16 cellular contexts compared by ENCODE assay signal in the genomic region with DNA sequence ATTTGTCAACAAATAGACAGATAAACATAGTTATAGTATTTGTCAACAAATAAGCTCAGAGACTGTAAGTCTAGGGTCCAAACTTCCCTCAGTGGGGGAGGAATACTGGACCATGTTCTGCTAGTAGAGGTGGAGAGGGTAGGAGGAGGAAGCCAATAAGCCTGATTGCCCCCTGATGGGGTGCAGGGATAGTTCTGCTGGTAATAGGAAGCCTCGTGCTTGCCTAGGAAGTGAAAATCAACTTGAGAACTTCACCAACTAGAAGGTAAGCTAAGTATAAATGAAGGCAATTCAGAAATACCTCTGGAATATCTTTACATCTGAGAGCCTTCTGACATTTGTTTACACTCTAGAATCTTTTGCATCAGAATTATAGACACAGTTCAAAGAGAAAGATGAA.
DNase-seq lines count a peak whose midpoint lies in the region; ATAC-seq and TF ChIP-seq lines count a peak whose summit lies in the region.
"Had no signal": no experiment of that assay in that cellular context is flagged by ENCODE, and none has a peak within 500 bp of the region (broad histone marks: within the 10 kb centered on the region; RNA-seq: fewer than 3 reads in every experiment).

No MANE protein-coding gene starts in this region.

- H3K9me2 ChIP-seq in GM23338 (ENCODE audit: insufficient read depth) (no peaks in the 10 kb centered on the region), OCI-LY7 (ENCODE audit: insufficient read depth, low read length) (no peaks in the 10 kb centered on the region)

- intact Hi-C loops in OCI-LY7 (cut with micrococcal nuclease; ENCODE audit: unreplicated experiment) = no loop called here
- intact Hi-C loops in activated CD8-positive, alpha-beta T cell treated with anti-CD3 and anti-CD28 coated beads for 36 hours (cut with micrococcal nuclease) = no loop called here

- POLR2A ChIA-PET in OCI-LY7 (lab: Charles Lee) = interaction anchor here (0.6 to 1.3 kb wide), 4 partner anchors 8 to 30 kb away, joined by 3 read pairs; no protein-coding TSS in a partner anchor
- POLR2A ChIA-PET in activated CD8-positive, alpha-beta T cell treated with anti-CD3 and anti-CD28 coated beads for 36 hours (lab: Charles Lee) = interaction anchor here (1.4 kb wide), 1 partner anchor 12 kb away, joined by 3 read pairs; no protein-coding TSS in a partner anchor

- H3K9me3 ChIP-seq in KOPT-K1 (ENCODE audit: insufficient read depth, low read length, poor library complexity, severe bottlenecking) (no peaks in the 10 kb centered on the region), OCI-LY7 (ENCODE audit: low read length) (no peaks in the 10 kb centered on the region)
- H3K9me3 ChIP-seq: HAP-1 had no signal

- H3K4me2 ChIP-seq in GM23338 (0 out of 2 replicates have a peak overlapping the region, but pooled peaks have one; percentile 31), OCI-LY7 (ENCODE audit: low read length) (no peak overlapping the region)
- H3K4me2 ChIP-seq: BLaER1 had no signal

- no peaks in the 10 kb centered on the region for H3K27me3 ChIP-seq in GM23338 (ENCODE audit: insufficient read depth)
- H3K27me3 ChIP-seq: BLaER1 had no signal

- H3K36me3 ChIP-seq in GM23338 (ENCODE audit: insufficient read depth) = no peaks in the 10 kb centered on the region
- H3K36me3 ChIP-seq in KOPT-K1 (ENCODE audit: insufficient read depth, low read length) = no peaks in the 10 kb centered on the region
- no peaks in the 10 kb centered on the region for H3K36me3 ChIP-seq in OCI-LY7 (ENCODE audit: insufficient read depth, low read length)
- H3K36me3 ChIP-seq: BLaER1, HAP-1 had no signal

- ATAC-seq in GM23338 = peak; percentile 40; the same call in 2 of the 3 replicates
- ATAC-seq in activated CD8-positive, alpha-beta T cell treated with anti-CD3 and anti-CD28 coated beads for 36 hours = no peak

- no peak overlapping the region for H3K27ac Mint-ChIP-seq in GM23338
- no peak overlapping the region for H3K27ac Mint-ChIP-seq in activated CD8-positive, alpha-beta T cell treated with anti-CD3 and anti-CD28 coated beads for 36 hours
- H3K27ac Mint-ChIP-seq: CD4-positive, CD25-positive, alpha-beta regulatory T cell had no signal

- CTCF ChIA-PET in OCI-LY7 (lab: Charles Lee; ENCODE audit: unreplicated experiment) = no interaction called here
- CTCF ChIA-PET in activated CD8-positive, alpha-beta T cell treated with anti-CD3 and anti-CD28 coated beads for 36 hours (lab: Charles Lee) = no interaction called here

- H3K9me3 Mint-ChIP-seq in GM23338 = no peaks in the 10 kb centered on the region
- no peaks in the 10 kb centered on the region for H3K9me3 Mint-ChIP-seq in activated CD8-positive, alpha-beta T cell treated with anti-CD3 and anti-CD28 coated beads for 36 hours

- peaks cover 2% of the 10 kb centered on the region for H3K27me3 Mint-ChIP-seq in GM23338 (ENCODE audit: insufficient read depth, low read depth, poor library complexity)
- H3K27me3 Mint-ChIP-seq in activated CD8-positive, alpha-beta T cell treated with anti-CD3 and anti-CD28 coated beads for 36 hours = peaks cover 2% of the 10 kb centered on the region
- H3K27me3 Mint-ChIP-seq: CD4-positive, CD25-positive, alpha-beta regulatory T cell had no signal

- no peak overlapping the region for H3K4me3 Mint-ChIP-seq in GM23338
- no peak overlapping the region for H3K4me3 Mint-ChIP-seq in activated CD8-positive, alpha-beta T cell treated with anti-CD3 and anti-CD28 coated beads for 36 hours
- H3K4me3 Mint-ChIP-seq: CD4-positive, CD25-positive, alpha-beta regulatory T cell had no signal

- BruUV-seq in OCI-LY7 (replicated peaks; lab: Mats Ljungman, UMichigan) = no TSS peak

- no peak for TF ChIP-seq CTCF in GM23338 (conservative IDR thresholded peaks at IDR 0.05; ENCODE audit: low read depth in 2 of 2)
- TF ChIP-seq CTCF in OCI-LY7 (conservative IDR thresholded peaks at IDR 0.05; ENCODE audit: low read length) = no peak
- no peak for TF ChIP-seq CTCF in activated CD8-positive, alpha-beta T cell treated with anti-CD3 and anti-CD28 coated beads for 36 hours (IDR thresholded peaks at IDR 0.05)

- DNase-seq in GM23338 (ENCODE audit: low spot score) = no peak
- no peak for DNase-seq in OCI-LY7 (ENCODE audit: low spot score)
- DNase-seq in iPS-NIHi7 (ENCODE audit: extremely low spot score) = peak; percentile 18
- no peak for DNase-seq in activated CD8-positive, alpha-beta T cell treated with anti-CD3 and anti-CD28 coated beads for 36 hours
- no peak for DNase-seq in NCI-H2081 treated with DMSO at 0.1 percent for 48 hours (lab: John Stamatoyannopoulos, UW)
- no peak for DNase-seq in DMS 273 treated with DMSO at 0.1 percent for 48 hours (lab: John Stamatoyannopoulos, UW)
- DNase-seq in Ammon's horn (ENCODE audit: low spot score) = no peak
- DNase-seq: Calu3; CD4-positive, CD25-positive, alpha-beta regulatory T cell; DMS79; EL; GOT3; IMR-90 had no signal

- no peak overlapping the region for H3K4me3 ChIP-seq in GM23338
- H3K4me3 ChIP-seq in OCI-LY7 (ENCODE audit: low read depth, low read length, poor library complexity, severe bottlenecking) = no peak overlapping the region
- H3K4me3 ChIP-seq: BLaER1, HAP-1 had no signal

- no peaks in the 10 kb centered on the region for H3F3A ChIP-seq in GM23338 (replicated peaks; ENCODE audit: low read depth)

- H3K27ac ChIP-seq in GM23338 (ENCODE audit: low read depth) (no peak overlapping the region), KOPT-K1 (ENCODE audit: low read depth, low read length, poor library complexity, severe bottlenecking) (peak overlapping the region; percentile 97), OCI-LY7 (ENCODE audit: low read depth, low read length, poor library complexity, severe bottlenecking) (no peak overlapping the region)
- H3K27ac ChIP-seq: BLaER1 had no signal

- H2AFZ ChIP-seq in GM23338 = no peak overlapping the region
- peak overlapping the region; percentile 10; the same call in 1 of the 2 replicates for H2AFZ ChIP-seq in OCI-LY7 (ENCODE audit: low read length)

- H3K79me2 ChIP-seq in GM23338 (replicated peaks; ENCODE audit: insufficient read depth) (no peaks in the 10 kb centered on the region), OCI-LY7 (ENCODE audit: insufficient read depth, low read depth, low read length) (no peaks in the 10 kb centered on the region)

- H3K4me1 ChIP-seq in GM23338 (ENCODE audit: insufficient read depth) (peaks cover 7% of the 10 kb centered on the region), OCI-LY7 (ENCODE audit: insufficient read depth, low read length, poor library complexity, severe bottlenecking) (no peaks in the 10 kb centered on the region)

- peaks cover 13% of the 10 kb centered on the region; the same call in 2 of the 3 replicates for H3K4me1 Mint-ChIP-seq in GM23338
- peaks cover 7% of the 10 kb centered on the region for H3K4me1 Mint-ChIP-seq in activated CD8-positive, alpha-beta T cell treated with anti-CD3 and anti-CD28 coated beads for 36 hours (ENCODE audit: low read depth)

- H4K20me1 ChIP-seq in GM23338 (replicated peaks; ENCODE audit: insufficient read depth) = no peaks in the 10 kb centered on the region
- no peaks in the 10 kb centered on the region for H4K20me1 ChIP-seq in OCI-LY7 (ENCODE audit: insufficient read depth, low read length)
- H4K20me1 ChIP-seq: BLaER1 had no signal

- no peaks in the 10 kb centered on the region for H3K36me3 Mint-ChIP-seq in GM23338 (ENCODE audit: low read depth)
- H3K36me3 Mint-ChIP-seq in activated CD8-positive, alpha-beta T cell treated with anti-CD3 and anti-CD28 coated beads for 36 hours (ENCODE audit: low read depth) = no peaks in the 10 kb centered on the region
- H3K36me3 Mint-ChIP-seq: CD4-positive, CD25-positive, alpha-beta regulatory T cell had no signal

TF ChIP-seq in GM23338, 12 proteins besides CTCF, POLR2A, EP300 and RAD21 (continues in another document):
- no peak for TF ChIP-seq ZNF331 (CRISPR knock-in tag; IDR thresholded peaks at IDR 0.05; ENCODE audit: low read depth)
- TF ChIP-seq, protein P1, sequence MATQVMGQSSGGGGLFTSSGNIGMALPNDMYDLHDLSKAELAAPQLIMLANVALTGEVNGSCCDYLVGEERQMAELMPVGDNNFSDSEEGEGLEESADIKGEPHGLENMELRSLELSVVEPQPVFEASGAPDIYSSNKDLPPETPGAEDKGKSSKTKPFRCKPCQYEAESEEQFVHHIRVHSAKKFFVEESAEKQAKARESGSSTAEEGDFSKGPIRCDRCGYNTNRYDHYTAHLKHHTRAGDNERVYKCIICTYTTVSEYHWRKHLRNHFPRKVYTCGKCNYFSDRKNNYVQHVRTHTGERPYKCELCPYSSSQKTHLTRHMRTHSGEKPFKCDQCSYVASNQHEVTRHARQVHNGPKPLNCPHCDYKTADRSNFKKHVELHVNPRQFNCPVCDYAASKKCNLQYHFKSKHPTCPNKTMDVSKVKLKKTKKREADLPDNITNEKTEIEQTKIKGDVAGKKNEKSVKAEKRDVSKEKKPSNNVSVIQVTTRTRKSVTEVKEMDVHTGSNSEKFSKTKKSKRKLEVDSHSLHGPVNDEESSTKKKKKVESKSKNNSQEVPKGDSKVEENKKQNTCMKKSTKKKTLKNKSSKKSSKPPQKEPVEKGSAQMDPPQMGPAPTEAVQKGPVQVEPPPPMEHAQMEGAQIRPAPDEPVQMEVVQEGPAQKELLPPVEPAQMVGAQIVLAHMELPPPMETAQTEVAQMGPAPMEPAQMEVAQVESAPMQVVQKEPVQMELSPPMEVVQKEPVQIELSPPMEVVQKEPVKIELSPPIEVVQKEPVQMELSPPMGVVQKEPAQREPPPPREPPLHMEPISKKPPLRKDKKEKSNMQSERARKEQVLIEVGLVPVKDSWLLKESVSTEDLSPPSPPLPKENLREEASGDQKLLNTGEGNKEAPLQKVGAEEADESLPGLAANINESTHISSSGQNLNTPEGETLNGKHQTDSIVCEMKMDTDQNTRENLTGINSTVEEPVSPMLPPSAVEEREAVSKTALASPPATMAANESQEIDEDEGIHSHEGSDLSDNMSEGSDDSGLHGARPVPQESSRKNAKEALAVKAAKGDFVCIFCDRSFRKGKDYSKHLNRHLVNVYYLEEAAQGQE (IDR thresholded peaks at IDR 0.05; ENCODE audit: unreplicated experiment) = no peak
- TF ChIP-seq, protein P2, sequence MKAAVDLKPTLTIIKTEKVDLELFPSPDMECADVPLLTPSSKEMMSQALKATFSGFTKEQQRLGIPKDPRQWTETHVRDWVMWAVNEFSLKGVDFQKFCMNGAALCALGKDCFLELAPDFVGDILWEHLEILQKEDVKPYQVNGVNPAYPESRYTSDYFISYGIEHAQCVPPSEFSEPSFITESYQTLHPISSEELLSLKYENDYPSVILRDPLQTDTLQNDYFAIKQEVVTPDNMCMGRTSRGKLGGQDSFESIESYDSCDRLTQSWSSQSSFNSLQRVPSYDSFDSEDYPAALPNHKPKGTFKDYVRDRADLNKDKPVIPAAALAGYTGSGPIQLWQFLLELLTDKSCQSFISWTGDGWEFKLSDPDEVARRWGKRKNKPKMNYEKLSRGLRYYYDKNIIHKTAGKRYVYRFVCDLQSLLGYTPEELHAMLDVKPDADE (IDR thresholded peaks at IDR 0.05) = no peak
- TF ChIP-seq POLR2AphosphoS5 (IDR thresholded peaks at IDR 0.05; ENCODE audit: low read depth) = no peak
- no peak for TF ChIP-seq CREB1 (CRISPR knock-in tag; IDR thresholded peaks at IDR 0.05; ENCODE audit: low read depth)
- TF ChIP-seq STAT1 (IDR thresholded peaks at IDR 0.05; ENCODE audit: unreplicated experiment) = no peak
- TF ChIP-seq ZNF114 (CRISPR knock-in tag; IDR thresholded peaks at IDR 0.05) = no peak
- TF ChIP-seq EZH2 (IDR thresholded peaks at IDR 0.05; ENCODE audit: low read depth, unreplicated experiment) = no peak
